ENCODE assay signal across 8 cellular contexts in the genomic region with DNA sequence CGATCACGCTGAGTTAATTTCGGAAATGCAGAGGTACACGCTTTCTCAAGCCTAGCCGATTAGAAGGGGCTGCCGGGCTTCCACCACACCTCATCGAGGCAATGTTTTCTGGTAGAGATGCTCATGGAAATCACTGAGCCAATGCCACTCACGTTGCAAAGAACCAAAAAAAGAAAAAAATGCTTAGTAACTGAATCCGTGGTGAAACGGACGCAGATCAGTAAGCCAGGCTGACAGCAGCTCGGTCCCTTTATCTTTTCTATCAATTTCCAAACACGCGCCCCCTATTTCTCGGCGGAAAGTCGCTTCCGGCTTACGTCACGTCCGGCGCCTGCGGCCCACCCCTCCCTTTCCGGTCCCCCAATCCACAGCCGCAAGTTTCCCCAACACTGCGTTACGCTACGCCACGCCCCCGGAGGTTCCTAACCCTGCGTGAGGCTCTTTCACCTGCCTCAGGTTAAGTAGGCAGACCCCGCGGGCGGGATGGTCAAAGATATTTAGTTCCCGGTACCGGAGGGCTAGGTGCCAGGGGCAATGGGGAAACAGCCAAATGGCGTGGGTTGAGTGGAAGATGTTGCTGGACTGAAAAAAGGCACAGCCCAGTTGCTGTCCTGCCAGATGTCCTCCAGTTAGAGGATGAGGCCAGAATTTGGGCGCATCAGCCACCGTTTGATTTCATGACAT. TPM values are rescaled to one million over a fixed set of nuclear protein-coding genes. Genes with fewer than 3 reads are reported as not detected.
DNase-seq lines count a peak whose midpoint lies in the region; ATAC-seq, FAIRE-seq and TF ChIP-seq lines count a peak whose summit lies in the region.

A gene with protein sequence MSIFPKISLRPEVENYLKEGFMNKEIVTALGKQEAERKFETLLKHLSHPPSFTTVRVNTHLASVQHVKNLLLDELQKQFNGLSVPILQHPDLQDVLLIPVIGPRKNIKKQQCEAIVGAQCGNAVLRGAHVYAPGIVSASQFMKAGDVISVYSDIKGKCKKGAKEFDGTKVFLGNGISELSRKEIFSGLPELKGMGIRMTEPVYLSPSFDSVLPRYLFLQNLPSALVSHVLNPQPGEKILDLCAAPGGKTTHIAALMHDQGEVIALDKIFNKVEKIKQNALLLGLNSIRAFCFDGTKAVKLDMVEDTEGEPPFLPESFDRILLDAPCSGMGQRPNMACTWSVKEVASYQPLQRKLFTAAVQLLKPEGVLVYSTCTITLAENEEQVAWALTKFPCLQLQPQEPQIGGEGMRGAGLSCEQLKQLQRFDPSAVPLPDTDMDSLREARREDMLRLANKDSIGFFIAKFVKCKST (minus strand): TSS at position 264 of the 684 bp plus-strand sequence. CDS start 384 bp downstream, outside the sequence.

- in situ Hi-C loops in ACHN (cut with HindIII; ENCODE audit: low pct_ligation_motif_present, low pct_unique_long_range_greater_than_20kb, low sequenced_read_pairs), result no loop called here

- H3K9me3 Mint-ChIP-seq in immature natural killer cell, result no peaks in the 10 kb centered on the region

- no peak for TF ChIP-seq CTCF in WI38 (IDR thresholded peaks at IDR 0.05; ENCODE audit: low read depth, low read length)
- no peak for TF ChIP-seq CTCF in bronchial epithelial cell (IDR thresholded peaks at IDR 0.05; ENCODE audit: insufficient read depth, low read length, severe bottlenecking)

- H3K4me3 ChIP-seq in WI38 (ENCODE audit: low read depth, low read length) (peak within 1 kb of the TSS; percentile 91), bronchial epithelial cell (ENCODE audit: low read depth, low read length) (peak within 1 kb of the TSS; percentile 70)

- H3K27me3 ChIP-seq in bronchial epithelial cell (ENCODE audit: control insufficient read depth, insufficient read depth, low read length), result no peaks in the 10 kb centered on the region

- H3K36me3 ChIP-seq in bronchial epithelial cell (ENCODE audit: control insufficient read depth, insufficient read depth, low read length), result no peaks in the 10 kb centered on the region

- DNase-seq in ACHN, result peak; percentile 82
- DNase-seq in NCI-H2196 (lab: John Stamatoyannopoulos, UW; ENCODE audit: unreplicated experiment), result peak; percentile 59
- DNase-seq in bronchial epithelial cell (ENCODE audit: low read depth), result peak; percentile 84
- peak; percentile 94 to 95 (median 94) for DNase-seq in immature natural killer cell
- peak; percentile 88 to 89 for DNase-seq in stimulated activated CD4-positive, alpha-beta T cell treated with anti-CD3 and anti-CD28 coated beads, Interleukin-12 subunit alpha, Interleukin-12 subunit beta, amount 100 ng/mL, for 24 hours (ENCODE audit: low read depth in 2 of 2)

- peak within 1 kb of the TSS; percentile 92 to 99 (median 99) for H3K4me3 Mint-ChIP-seq in immature natural killer cell

- peak; percentile 73 for FAIRE-seq in bronchial epithelial cell (lab: Jason Lieb, UNC)

- H3K27me3 Mint-ChIP-seq in immature natural killer cell (ENCODE audit: low read depth in 3 of 3), result peaks cover 7 to 15% (median 8%) of the 10 kb centered on the region in 3 donors

- ATAC-seq in GM18861 (IDR thresholded peaks at IDR 0.05; ENCODE audit: unreplicated experiment) (peak; percentile 93), HG03095 (IDR thresholded peaks at IDR 0.05; ENCODE audit: unreplicated experiment) (peak; percentile 97)

- peaks cover 30 to 40% of the 10 kb centered on the region in 2 donors for H3K4me1 Mint-ChIP-seq in immature natural killer cell

- H3K27ac Mint-ChIP-seq in immature natural killer cell, result peak within 1 kb of the TSS; percentile 94 to 100 (median 99)

- peaks cover 0 to 24% (median 19%) of the 10 kb centered on the region in 3 donors for H3K36me3 Mint-ChIP-seq in immature natural killer cell

RNA-seq across cellular contexts. Expression of the gene that starts here (rescaled TPM):
- total RNA-seq in bronchial epithelial cell, result 9.2 and 10.8 TPM in 2 replicates
- 10 to 100 TPM in 1 of 3 donors, 1 to 10 TPM in 2; 3.5 to 15.8 (median 6.1) TPM for polyA plus RNA-seq in immature natural killer cell

Comparison
In these comparisons a context has a peak if more than half of its experiments do, and no peak if none do; other contexts are left out.
1. Peak in every context shown above with its lines: DNase-seq, ATAC-seq and H3K4me3 ChIP-seq.